ENCODE assay signal across 23 cellular contexts in genomic region chr1:46546210-46546609, GRCh38. TPM values are rescaled to one million over a fixed set of nuclear protein-coding genes. Genes with fewer than 3 reads are reported as not detected.
"Had no signal": no experiment of that assay in that cellular context is flagged by ENCODE, and none has a peak within 500 bp of the region (broad histone marks: within the 10 kb centered on the region; RNA-seq: fewer than 3 reads in every experiment).

No MANE protein-coding gene starts in this region.

- H3K4me2 ChIP-seq: SK-N-SH had no signal

- DNase-seq: KG1, MV-4-11, NCI-H1048, NCI-H1105, NCI-H1436 treated with DMSO at 0.1 percent for 48 hours, NCI-H1694, NCI-H187 treated with DMSO at 0.1 percent for 48 hours, NCI-H2081, NCI-H2107, NCI-H2227 treated with DMSO at 0.1 percent for 48 hours, NCI-H446, NCI-H510A, NCI-H524 treated with DMSO at 0.1 percent for 48 hours, NCI-H69, NCI-H774, RPMI8226, SHP77, SK-N-SH, SW 1271 had no signal

- H3K9ac ChIP-seq: SK-N-SH had no signal

- FAIRE-seq: RCC 7860 had no signal

- H3K9me3 ChIP-seq: SK-N-SH had no signal

RNA-seq across cellular contexts. Expression of gene KNCN, which starts 5.2 kb away (rescaled TPM):
- total RNA-seq: HT-29, MCF 10A, SK-MEL-5 had no signal
- polyA plus RNA-seq: SK-N-SH had no signal

RNA-seq across cellular contexts. Expression of gene DMBX1, which starts 56.6 kb away (rescaled TPM):
- total RNA-seq: MCF 10A had no signal
- polyA plus RNA-seq: SK-N-SH had no signal
